In the genomic region with DNA sequence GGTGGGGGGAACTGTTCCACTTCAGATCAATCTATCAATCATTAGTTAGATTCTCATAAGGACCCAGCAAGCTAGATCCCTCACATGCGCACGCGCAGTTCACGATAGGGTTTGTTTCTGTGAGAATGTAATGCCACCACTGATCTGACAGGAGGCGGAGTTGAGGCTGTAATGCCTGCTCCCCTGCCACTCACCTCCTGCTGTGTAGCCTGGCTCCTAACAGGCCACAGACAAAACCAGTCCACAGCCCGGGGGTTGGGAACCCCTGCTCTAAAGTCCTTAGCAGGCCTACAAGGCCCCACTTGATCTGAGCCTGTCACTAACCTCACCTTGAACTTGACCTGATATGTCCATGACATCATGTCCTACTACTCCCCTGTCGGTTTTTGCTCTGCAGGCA, we compare ENCODE assay signal across 1 cellular context.
TF ChIP-seq lines count a peak whose summit lies in the region.

No MANE protein-coding gene starts in this region.

TF ChIP-seq in WTC11, 78 proteins besides CTCF, POLR2A, EP300 and RAD21 (continued from another document):
- TF ChIP-seq, protein P1, sequence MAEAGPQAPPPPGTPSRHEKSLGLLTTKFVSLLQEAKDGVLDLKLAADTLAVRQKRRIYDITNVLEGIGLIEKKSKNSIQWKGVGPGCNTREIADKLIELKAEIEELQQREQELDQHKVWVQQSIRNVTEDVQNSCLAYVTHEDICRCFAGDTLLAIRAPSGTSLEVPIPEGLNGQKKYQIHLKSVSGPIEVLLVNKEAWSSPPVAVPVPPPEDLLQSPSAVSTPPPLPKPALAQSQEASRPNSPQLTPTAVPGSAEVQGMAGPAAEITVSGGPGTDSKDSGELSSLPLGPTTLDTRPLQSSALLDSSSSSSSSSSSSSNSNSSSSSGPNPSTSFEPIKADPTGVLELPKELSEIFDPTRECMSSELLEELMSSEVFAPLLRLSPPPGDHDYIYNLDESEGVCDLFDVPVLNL (CRISPR knock-in tag; IDR thresholded peaks at IDR 0.05; ENCODE audit: borderline replicate concordance, low read depth) = no peak
- TF ChIP-seq ZNF138 (CRISPR knock-in tag; conservative IDR thresholded peaks at IDR 0.05) (no peak), ZNF671 (CRISPR knock-in tag; IDR thresholded peaks at IDR 0.05) (no peak), ESRRA (CRISPR knock-in tag; IDR thresholded peaks at IDR 0.05; ENCODE audit: borderline replicate concordance) (no peak), MYBL2 (CRISPR knock-in tag; IDR thresholded peaks at IDR 0.05) (no peak), OVOL2 (CRISPR knock-in tag; IDR thresholded peaks at IDR 0.05; ENCODE audit: borderline replicate concordance) (no peak), KAT7 (CRISPR knock-in tag; IDR thresholded peaks at IDR 0.05; ENCODE audit: borderline replicate concordance) (no peak), CREB1 (CRISPR knock-in tag; IDR thresholded peaks at IDR 0.05) (no peak), ZNF263 (CRISPR knock-in tag; IDR thresholded peaks at IDR 0.05; ENCODE audit: low read depth) (no peak), ZNF416 (CRISPR knock-in tag; IDR thresholded peaks at IDR 0.05) (no peak), CBFB (CRISPR knock-in tag; IDR thresholded peaks at IDR 0.05; ENCODE audit: low read depth) (no peak)
- TF ChIP-seq, protein P2, sequence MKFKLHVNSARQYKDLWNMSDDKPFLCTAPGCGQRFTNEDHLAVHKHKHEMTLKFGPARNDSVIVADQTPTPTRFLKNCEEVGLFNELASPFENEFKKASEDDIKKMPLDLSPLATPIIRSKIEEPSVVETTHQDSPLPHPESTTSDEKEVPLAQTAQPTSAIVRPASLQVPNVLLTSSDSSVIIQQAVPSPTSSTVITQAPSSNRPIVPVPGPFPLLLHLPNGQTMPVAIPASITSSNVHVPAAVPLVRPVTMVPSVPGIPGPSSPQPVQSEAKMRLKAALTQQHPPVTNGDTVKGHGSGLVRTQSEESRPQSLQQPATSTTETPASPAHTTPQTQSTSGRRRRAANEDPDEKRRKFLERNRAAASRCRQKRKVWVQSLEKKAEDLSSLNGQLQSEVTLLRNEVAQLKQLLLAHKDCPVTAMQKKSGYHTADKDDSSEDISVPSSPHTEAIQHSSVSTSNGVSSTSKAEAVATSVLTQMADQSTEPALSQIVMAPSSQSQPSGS (CRISPR knock-in tag; IDR thresholded peaks at IDR 0.05; ENCODE audit: borderline replicate concordance, low read depth) = no peak
- TF ChIP-seq, protein P3, sequence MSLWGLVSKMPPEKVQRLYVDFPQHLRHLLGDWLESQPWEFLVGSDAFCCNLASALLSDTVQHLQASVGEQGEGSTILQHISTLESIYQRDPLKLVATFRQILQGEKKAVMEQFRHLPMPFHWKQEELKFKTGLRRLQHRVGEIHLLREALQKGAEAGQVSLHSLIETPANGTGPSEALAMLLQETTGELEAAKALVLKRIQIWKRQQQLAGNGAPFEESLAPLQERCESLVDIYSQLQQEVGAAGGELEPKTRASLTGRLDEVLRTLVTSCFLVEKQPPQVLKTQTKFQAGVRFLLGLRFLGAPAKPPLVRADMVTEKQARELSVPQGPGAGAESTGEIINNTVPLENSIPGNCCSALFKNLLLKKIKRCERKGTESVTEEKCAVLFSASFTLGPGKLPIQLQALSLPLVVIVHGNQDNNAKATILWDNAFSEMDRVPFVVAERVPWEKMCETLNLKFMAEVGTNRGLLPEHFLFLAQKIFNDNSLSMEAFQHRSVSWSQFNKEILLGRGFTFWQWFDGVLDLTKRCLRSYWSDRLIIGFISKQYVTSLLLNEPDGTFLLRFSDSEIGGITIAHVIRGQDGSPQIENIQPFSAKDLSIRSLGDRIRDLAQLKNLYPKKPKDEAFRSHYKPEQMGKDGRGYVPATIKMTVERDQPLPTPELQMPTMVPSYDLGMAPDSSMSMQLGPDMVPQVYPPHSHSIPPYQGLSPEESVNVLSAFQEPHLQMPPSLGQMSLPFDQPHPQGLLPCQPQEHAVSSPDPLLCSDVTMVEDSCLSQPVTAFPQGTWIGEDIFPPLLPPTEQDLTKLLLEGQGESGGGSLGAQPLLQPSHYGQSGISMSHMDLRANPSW (CRISPR knock-in tag; conservative IDR thresholded peaks at IDR 0.05; ENCODE audit: low read depth) = no peak
- TF ChIP-seq, protein P4, sequence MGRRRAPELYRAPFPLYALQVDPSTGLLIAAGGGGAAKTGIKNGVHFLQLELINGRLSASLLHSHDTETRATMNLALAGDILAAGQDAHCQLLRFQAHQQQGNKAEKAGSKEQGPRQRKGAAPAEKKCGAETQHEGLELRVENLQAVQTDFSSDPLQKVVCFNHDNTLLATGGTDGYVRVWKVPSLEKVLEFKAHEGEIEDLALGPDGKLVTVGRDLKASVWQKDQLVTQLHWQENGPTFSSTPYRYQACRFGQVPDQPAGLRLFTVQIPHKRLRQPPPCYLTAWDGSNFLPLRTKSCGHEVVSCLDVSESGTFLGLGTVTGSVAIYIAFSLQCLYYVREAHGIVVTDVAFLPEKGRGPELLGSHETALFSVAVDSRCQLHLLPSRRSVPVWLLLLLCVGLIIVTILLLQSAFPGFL (CRISPR knock-in tag; IDR thresholded peaks at IDR 0.05; ENCODE audit: borderline replicate concordance) = no peak
- TF ChIP-seq, protein P5, sequence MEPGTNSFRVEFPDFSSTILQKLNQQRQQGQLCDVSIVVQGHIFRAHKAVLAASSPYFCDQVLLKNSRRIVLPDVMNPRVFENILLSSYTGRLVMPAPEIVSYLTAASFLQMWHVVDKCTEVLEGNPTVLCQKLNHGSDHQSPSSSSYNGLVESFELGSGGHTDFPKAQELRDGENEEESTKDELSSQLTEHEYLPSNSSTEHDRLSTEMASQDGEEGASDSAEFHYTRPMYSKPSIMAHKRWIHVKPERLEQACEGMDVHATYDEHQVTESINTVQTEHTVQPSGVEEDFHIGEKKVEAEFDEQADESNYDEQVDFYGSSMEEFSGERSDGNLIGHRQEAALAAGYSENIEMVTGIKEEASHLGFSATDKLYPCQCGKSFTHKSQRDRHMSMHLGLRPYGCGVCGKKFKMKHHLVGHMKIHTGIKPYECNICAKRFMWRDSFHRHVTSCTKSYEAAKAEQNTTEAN (CRISPR knock-in tag; IDR thresholded peaks at IDR 0.05) = no peak
